Comparison of ENCODE assay signal across 8 cellular contexts in the genomic region with DNA sequence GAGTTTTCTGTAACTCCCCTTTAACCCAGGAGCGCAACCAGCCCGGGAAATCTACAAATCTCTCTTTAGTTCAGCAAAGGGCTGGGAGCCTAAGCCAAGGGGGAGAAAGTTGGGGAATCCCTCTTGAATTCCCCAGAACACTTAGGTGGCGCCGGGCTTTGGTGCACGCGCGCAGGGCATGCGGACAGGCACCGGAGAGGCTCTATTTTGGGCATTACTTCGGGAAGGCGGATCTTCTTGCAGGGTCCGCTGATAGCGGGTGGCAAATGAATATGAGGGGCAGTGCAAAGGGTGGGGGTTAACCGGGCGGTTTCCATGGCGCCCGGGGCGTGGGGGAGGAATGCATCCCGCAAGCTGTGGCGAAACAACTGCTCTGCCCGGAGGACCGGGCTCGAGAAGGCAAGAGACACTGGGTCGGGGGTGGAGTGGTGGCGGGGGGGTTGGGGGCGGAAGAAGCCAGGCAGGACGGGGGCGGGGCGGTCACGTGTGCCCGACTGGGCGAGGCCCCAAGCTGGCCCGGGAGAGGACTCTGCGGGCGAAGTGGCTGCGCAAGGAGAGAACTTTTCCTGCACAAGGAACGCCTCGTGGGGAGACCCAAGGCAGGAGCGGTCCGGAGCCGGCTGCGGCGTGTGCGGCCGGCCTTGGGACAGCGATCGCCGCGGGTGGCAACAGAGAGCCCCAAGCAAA. TPM values are rescaled to one million over a fixed set of nuclear protein-coding genes. Genes with fewer than 3 reads are reported as not detected.
DNase-seq lines count a peak whose midpoint lies in the region; ATAC-seq and TF ChIP-seq lines count a peak whose summit lies in the region.

A gene with protein sequence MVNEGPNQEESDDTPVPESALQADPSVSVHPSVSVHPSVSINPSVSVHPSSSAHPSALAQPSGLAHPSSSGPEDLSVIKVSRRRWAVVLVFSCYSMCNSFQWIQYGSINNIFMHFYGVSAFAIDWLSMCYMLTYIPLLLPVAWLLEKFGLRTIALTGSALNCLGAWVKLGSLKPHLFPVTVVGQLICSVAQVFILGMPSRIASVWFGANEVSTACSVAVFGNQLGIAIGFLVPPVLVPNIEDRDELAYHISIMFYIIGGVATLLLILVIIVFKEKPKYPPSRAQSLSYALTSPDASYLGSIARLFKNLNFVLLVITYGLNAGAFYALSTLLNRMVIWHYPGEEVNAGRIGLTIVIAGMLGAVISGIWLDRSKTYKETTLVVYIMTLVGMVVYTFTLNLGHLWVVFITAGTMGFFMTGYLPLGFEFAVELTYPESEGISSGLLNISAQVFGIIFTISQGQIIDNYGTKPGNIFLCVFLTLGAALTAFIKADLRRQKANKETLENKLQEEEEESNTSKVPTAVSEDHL (plus strand): TSS at position 522 of the 687 bp plus-strand sequence. CDS start 353 bp downstream, outside the sequence.

- H3K9me3 ChIP-seq in MG63 = no peaks in the 10 kb centered on the region

- peaks cover 2% of the 10 kb centered on the region for H3K36me3 Mint-ChIP-seq in chondrocyte (ENCODE audit: low read depth)

- H3K27me3 ChIP-seq in MG63 (no peaks in the 10 kb centered on the region), kidney epithelial cell (ENCODE audit: control insufficient read depth, insufficient read depth, low read length) (peaks cover 4% of the 10 kb centered on the region)

- H3K36me3 ChIP-seq in MG63 (no peaks in the 10 kb centered on the region), kidney epithelial cell (ENCODE audit: control insufficient read depth, insufficient read depth, low read length) (no peaks in the 10 kb centered on the region)

- H3K4me3 ChIP-seq in MG63 = peak within 1 kb of the TSS; percentile 43
- H3K4me3 ChIP-seq in kidney epithelial cell (ENCODE audit: low read depth, low read length) = peak within 1 kb of the TSS; percentile 47

- no peak for TF ChIP-seq CTCF in chondrocyte (IDR thresholded peaks at IDR 0.05)
- no peak for TF ChIP-seq CTCF in kidney epithelial cell (IDR thresholded peaks at IDR 0.05; ENCODE audit: insufficient read depth, low read length, poor library complexity, severe bottlenecking)

- peak within 1 kb of the TSS; percentile 76 for H3K4me3 Mint-ChIP-seq in chondrocyte (ENCODE audit: unreplicated experiment)

- ATAC-seq in GM21619 (IDR thresholded peaks at IDR 0.05; ENCODE audit: unreplicated experiment) (peak; percentile 48), HG02763 (IDR thresholded peaks at IDR 0.05; ENCODE audit: unreplicated experiment) (no peak)

- H3K4me1 Mint-ChIP-seq in chondrocyte (ENCODE audit: low read depth) = peaks cover 22% of the 10 kb centered on the region

- peaks cover 19% of the 10 kb centered on the region for H3K27me3 Mint-ChIP-seq in chondrocyte (ENCODE audit: low read depth)

- no peaks in the 10 kb centered on the region for H3K9me3 Mint-ChIP-seq in chondrocyte (ENCODE audit: low read depth)

- in situ Hi-C loops in Caki2 (cut with HindIII; ENCODE audit: low pct_unique_long_range_greater_than_20kb, low sequenced_read_pairs) = no loop called here

- peak within 1 kb of the TSS; percentile 73 for H3K27ac Mint-ChIP-seq in chondrocyte (ENCODE audit: unreplicated experiment)

- DNase-seq in Caki2 (ENCODE audit: low read depth) = peak; percentile 73
- DNase-seq in MG63 = peak; percentile 61
- DNase-seq in activated CD4-positive, CD25-positive, alpha-beta regulatory T cell (lab: John Stamatoyannopoulos, UW) = peak; percentile 35 to 53 (median 41)
- DNase-seq in chondrocyte (ENCODE audit: low spot score) = no peak
- DNase-seq in kidney epithelial cell (ENCODE audit: low read depth) = peak; percentile 12
- DNase-seq in stimulated activated CD4-positive, alpha-beta T cell treated with anti-CD3 and anti-CD28 coated beads, Interleukin-12 subunit alpha, Interleukin-12 subunit beta, amount 100 ng/mL, for 4 hours = peak; percentile 66

RNA-seq across cellular contexts. Expression of the gene that starts here (rescaled TPM):
- total RNA-seq in Caki2 (2014; rRNA removed; shearing (Covaris generic); ENCODE audit: low replicate concordance) = 2.9 and 7.0 TPM in 2 replicates
- total RNA-seq in MG63 (2014; rRNA removed; shearing (Covaris generic); ENCODE audit: low replicate concordance) = 0.43 and 0.72 TPM in 2 replicates
- total RNA-seq in chondrocyte (1.4 to 1.7 TPM (median 1.7 TPM) in 3 replicates), kidney epithelial cell (0.75 and 1.0 TPM in 2 replicates)

Comparison
In these comparisons a context has a peak if more than half of its experiments do, and no peak if none do; other contexts are left out.
1. Peak in DNase-seq and H3K4me3 ChIP-seq in MG63; RNA of the gene not detected or under 1 TPM.